Comparison of ENCODE assay signal across 19 cellular contexts in genomic region chr19:48672994-48673393, GRCh38. TPM values are rescaled to one million over a fixed set of nuclear protein-coding genes. Genes with fewer than 3 reads are reported as not detected.
"Had no signal": no experiment of that assay in that cellular context is flagged by ENCODE, and none has a peak within 500 bp of the region (broad histone marks: within the 10 kb centered on the region; RNA-seq: fewer than 3 reads in every experiment).

TSS of gene NTN5 (minus strand) at chr19:48673017. CDS start at chr19:48670986, 2,031 bp downstream.

- H3K4me3 Mint-ChIP-seq: activated B cell treated with CpG ODN at 0.5 μM for 24 hours; activated CD8-positive, alpha-beta T cell treated with anti-CD3 and anti-CD28 coated beads for 36 hours; activated naive CD8-positive, alpha-beta T cell treated with anti-CD3 and anti-CD28 coated beads, Interleukin-2, amount 10 ng/mL, durations not matched to agents 7 days and 5 days; activated T-helper 17 cell treated with anti-CD3 and anti-CD28 coated beads, Interleukin-2, amount 50 U/mL, for 72 hours; memory B cell; naive thymus-derived CD4-positive, alpha-beta T cell had no signal

- H3K9me3 Mint-ChIP-seq: activated B cell treated with CpG ODN at 0.5 μM for 24 hours; activated T-helper 17 cell treated with anti-CD3 and anti-CD28 coated beads, Interleukin-2, amount 50 U/mL, for 72 hours had no signal

- H3K4me1 ChIP-seq: parathyroid adenoma had no signal

- H3K4me3 ChIP-seq: body of pancreas, right lobe of liver, tibial artery had no signal

- H3K36me3 Mint-ChIP-seq: memory B cell had no signal

- H3K79me2 ChIP-seq: parathyroid adenoma had no signal

- H3K36me3 ChIP-seq: neutrophil, right lobe of liver, tibial artery had no signal

- H3K27me3 Mint-ChIP-seq: activated CD8-positive, alpha-beta T cell treated with anti-CD3 and anti-CD28 coated beads for 36 hours; activated T-helper 17 cell treated with anti-CD3 and anti-CD28 coated beads, Interleukin-2, amount 50 U/mL, for 72 hours; naive thymus-derived CD4-positive, alpha-beta T cell had no signal

- H3K9me3 ChIP-seq: body of pancreas, neutrophil, right lobe of liver, tibial artery had no signal

- H3K9ac ChIP-seq: parathyroid adenoma had no signal

- DNase-seq: activated B cell treated with CpG ODN at 0.5 μM for 24 hours; activated CD4-positive, alpha-beta T cell treated with anti-CD3 and anti-CD28 coated beads for 4 hours; activated CD8-positive, alpha-beta T cell treated with anti-CD3 and anti-CD28 coated beads for 36 hours; activated naive CD4-positive, alpha-beta T cell treated with Interleukin-2 at 50 U/mL for 16 hours; activated naive CD8-positive, alpha-beta T cell treated with anti-CD3 and anti-CD28 coated beads, Interleukin-2, amount 10 ng/mL, durations not matched to agents 7 days and 5 days; activated T-cell treated with anti-CD3 and anti-CD28 coated beads, Interleukin-2, amount 50 U/mL, for 1 hour; body of pancreas; central memory CD4-positive, alpha-beta T cell; erythroblast; foreskin melanocyte; naive thymus-derived CD4-positive, alpha-beta T cell; small intestine; stimulated activated CD4-positive, alpha-beta T cell treated with anti-CD3 and anti-CD28 coated beads, Interleukin-4, amount 100 ng/mL, for 1 hour; tibial artery had no signal

- H3K27me3 ChIP-seq: body of pancreas, neutrophil, right lobe of liver, tibial artery had no signal

- H2AFZ ChIP-seq: parathyroid adenoma had no signal

- H3K27ac ChIP-seq: body of pancreas, neutrophil, parathyroid adenoma, tibial artery had no signal

- H3K27ac Mint-ChIP-seq: activated B cell treated with CpG ODN at 0.5 μM for 24 hours; activated CD8-positive, alpha-beta T cell treated with anti-CD3 and anti-CD28 coated beads for 36 hours; activated naive CD8-positive, alpha-beta T cell treated with anti-CD3 and anti-CD28 coated beads, Interleukin-2, amount 10 ng/mL, durations not matched to agents 7 days and 5 days; activated T-helper 17 cell treated with anti-CD3 and anti-CD28 coated beads, Interleukin-2, amount 50 U/mL, for 72 hours; memory B cell had no signal

RNA-seq across cellular contexts. Expression of gene NTN5, which starts in this region (rescaled TPM):
- total RNA-seq: body of pancreas had no signal
